In genomic region chr2:241873803-241874110, GRCh38 we compare ENCODE assay signal across 22 cellular contexts. TPM values are rescaled to one million over a fixed set of nuclear protein-coding genes. Genes with fewer than 3 reads are reported as not detected.
"Had no signal": no experiment of that assay in that cellular context is flagged by ENCODE, and none has a peak within 500 bp of the region (broad histone marks: within the 10 kb centered on the region; RNA-seq: fewer than 3 reads in every experiment).

No MANE protein-coding gene starts in this region.

- FAIRE-seq: HepG2, RCC 7860 had no signal

- H3K36me3 ChIP-seq: SJCRH30 had no signal

- H3K27ac ChIP-seq: SJCRH30 had no signal

- H3K4me3 ChIP-seq: SJCRH30 had no signal

- ATAC-seq: HepG2, SK-N-SH treated with all-trans-retinoic acid at 6 μM for 48 hours had no signal

- DNase-seq: IMR-90, KG1, MM.1S, NCI-H1092 treated with DMSO at 0.1 percent for 48 hours, NCI-H1436, NCI-H187, NCI-H2029, NCI-H2081 treated with DMSO at 0.1 percent for 48 hours, NCI-H2171, NCI-H226, NCI-H446, NCI-H510A, NCI-H524 treated with DMSO at 0.1 percent for 48 hours, NCI-H69, NCI-H774, RPMI8226, SHP77 treated with DMSO at 0.1 percent for 48 hours, SJCRH30 had no signal

- H3K27me3 ChIP-seq: SJCRH30 had no signal

RNA-seq across cellular contexts. Expression of gene RTP5, which starts 4.2 kb away (rescaled TPM):
- total RNA-seq: HepG2, HT1080, IMR-90, SJCRH30 had no signal
- polyA plus RNA-seq: HepG2, IMR-90 had no signal

RNA-seq across cellular contexts. Expression of gene PDCD1, which starts 15.1 kb away (rescaled TPM):
- total RNA-seq: HepG2, HT1080, IMR-90 had no signal
- polyA plus RNA-seq: IMR-90 had no signal
